Comparison of ENCODE assay signal across 1 cellular context in genomic region chr12:10243803-10244520, GRCh38.
TF ChIP-seq lines count a peak whose summit lies in the region.

No MANE protein-coding gene starts in this region.

TF ChIP-seq in GM12878, 131 proteins besides CTCF, POLR2A, EP300 and RAD21 (continued from another document):
- TF ChIP-seq CEBPZ (IDR thresholded peaks at IDR 0.05; ENCODE audit: low read depth, low read length) (no peak), IKZF2 (IDR thresholded peaks at IDR 0.05) (peak; percentile 32 to 64; a peak in 3 of 4 replicates), BCLAF1 (IDR thresholded peaks at IDR 0.05) (no peak), CBX3 (IDR thresholded peaks at IDR 0.05; ENCODE audit: borderline replicate concordance, low read depth) (no peak), MTA2 (IDR thresholded peaks at IDR 0.05; ENCODE audit: low read depth) (peak; percentile 55; the same call in 1 of the 2 replicates), CREM (IDR thresholded peaks at IDR 0.05; ENCODE audit: low read depth) (peak; percentile 77), ZSCAN29 (IDR thresholded peaks at IDR 0.05) (no peak), HSF1 (IDR thresholded peaks at IDR 0.05; ENCODE audit: low read depth, low read length) (no peak), ZNF622 (IDR thresholded peaks at IDR 0.05) (no peak), TARDBP (IDR thresholded peaks at IDR 0.05; ENCODE audit: borderline replicate concordance) (no peak), BRCA1 (IDR thresholded peaks at IDR 0.05; ENCODE audit: low read depth, low read length) (no peak), POLR2AphosphoS2 (IDR thresholded peaks at IDR 0.05; ENCODE audit: low read depth, low read length) (no peak), CHD2 (IDR thresholded peaks at IDR 0.05; ENCODE audit: borderline replicate concordance, low read depth, low read length) (no peak), MTA3 (IDR thresholded peaks at IDR 0.05; ENCODE audit: borderline replicate concordance, low read length) (peak; percentile 62; the same call in 1 of the 2 replicates), PKNOX1 (IDR thresholded peaks at IDR 0.05) (no peak)
TF ChIP-seq in GM12878: peak in this region for 29.
